In the genomic region with DNA sequence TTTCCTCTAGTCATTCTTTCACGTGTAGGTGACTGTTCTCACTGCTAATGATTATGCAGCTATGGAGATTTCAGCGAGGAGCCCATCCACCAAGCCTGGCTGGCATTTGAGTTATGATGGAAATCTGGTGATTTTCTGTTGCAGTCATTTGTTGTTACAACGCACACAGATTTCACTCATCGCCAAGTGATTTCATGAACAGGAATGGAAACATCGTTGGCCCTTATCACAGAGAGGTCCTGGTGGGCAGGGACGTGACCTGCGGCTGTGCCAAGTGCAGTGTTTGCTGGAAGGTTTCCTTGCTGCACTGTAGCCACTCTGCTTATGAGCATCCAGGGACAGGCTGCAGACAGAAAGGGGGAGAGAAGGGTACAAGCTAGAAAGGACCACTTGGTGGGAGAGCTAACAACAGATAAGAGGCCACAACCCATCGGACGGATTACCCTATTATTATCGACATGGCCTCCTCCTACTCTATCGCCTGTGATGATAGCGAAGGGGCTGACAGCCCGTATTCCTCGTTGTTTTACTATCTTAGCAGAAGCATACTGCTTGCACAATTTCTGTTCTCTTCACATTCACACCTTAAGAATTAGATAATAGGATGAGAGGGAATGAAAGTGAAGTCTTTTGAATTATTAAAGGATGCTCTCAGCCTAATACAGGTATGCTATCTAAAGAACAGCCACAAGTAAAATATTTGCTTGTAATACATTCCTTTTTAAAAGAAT, we compare ENCODE assay signal across 19 cellular contexts.
"Had no signal": no experiment of that assay in that cellular context is flagged by ENCODE, and none has a peak within 500 bp of the region (broad histone marks: within the 10 kb centered on the region; RNA-seq: fewer than 3 reads in every experiment).

No MANE protein-coding gene starts in this region.

- H2AFZ ChIP-seq: hepatocyte had no signal

- H3K27me3 ChIP-seq: esophagus muscularis mucosa, gastroesophageal sphincter, hepatocyte, left lung, right lobe of liver, stomach, upper lobe of right lung had no signal

- H3K36me3 Mint-ChIP-seq: activated naive CD8-positive, alpha-beta T cell had no signal

- H3K36me3 ChIP-seq: esophagus muscularis mucosa, gastroesophageal sphincter, left lung, prostate gland, right lobe of liver, stomach, upper lobe of right lung had no signal

- H3K4me3 ChIP-seq: esophagus muscularis mucosa, gastroesophageal sphincter, hepatocyte, left lung, prostate gland, right lobe of liver, smooth muscle cell, stomach, upper lobe of right lung had no signal

- H3K4me1 ChIP-seq: left lung, prostate gland, right lobe of liver, stomach, upper lobe of right lung had no signal

- H3K79me2 ChIP-seq: hepatocyte had no signal

- DNase-seq: activated CD4-positive, CD25-positive, alpha-beta regulatory T cell treated with anti-CD3 and anti-CD28 coated beads, Interleukin-2, amount 50 U/mL, for 72 hours; activated CD8-positive, alpha-beta memory T cell treated with anti-CD3 and anti-CD28 coated beads for 24 hours; activated gamma-delta T cell; caudate nucleus; effector CD4-positive, alpha-beta T cell; kidney; left lung; right lobe of liver; stimulated activated CD4-positive, alpha-beta T cell treated with anti-CD3 and anti-CD28 coated beads, Interleukin-4, amount 100 ng/mL, for 1 hour; stomach; upper lobe of right lung had no signal

- H3K4me2 ChIP-seq: hepatocyte had no signal

- H3K9me3 ChIP-seq: esophagus muscularis mucosa, gastroesophageal sphincter, left lung, prostate gland, right lobe of liver, stomach, upper lobe of right lung had no signal

- FAIRE-seq: colon, kidney had no signal

- H3K27ac ChIP-seq: esophagus muscularis mucosa, gastroesophageal sphincter, hepatocyte, left lung, prostate gland, right lobe of liver, stomach, upper lobe of right lung had no signal

- ATAC-seq: gastroesophageal sphincter, left lung, upper lobe of right lung had no signal

- H3K27ac Mint-ChIP-seq: activated naive CD8-positive, alpha-beta T cell had no signal

- H3K4me3 Mint-ChIP-seq: activated naive CD8-positive, alpha-beta T cell; neural crest cell had no signal
